Comparison of ENCODE assay signal across 8 cellular contexts in genomic region chr1:36306210-36306901, GRCh38. TPM values are rescaled to one million over a fixed set of nuclear protein-coding genes. Genes with fewer than 3 reads are reported as not detected.
DNase-seq lines count a peak whose midpoint lies in the region; ATAC-seq and TF ChIP-seq lines count a peak whose summit lies in the region.

Gene SH3D21 (plus strand): TSS chr1:36306368. CDS start chr1:36306421, 53 bp downstream.

- H3K4me3 Mint-ChIP-seq in MCF 10A (ENCODE audit: unreplicated experiment): peak within 1 kb of the TSS; percentile 72

- CTCF ChIA-PET in MCF 10A (lab: Yijun Ruan, JAX): interaction anchor here (0.5 to 2.2 kb wide), 18 partner anchors 12 to 129 kb away, joined by 3 to 18 read pairs (median 4); partner anchors contain the start of gene LSM10

- H3K27ac ChIP-seq in SK-N-MC: peak within 1 kb of the TSS; percentile 63; the same call in 1 of the 2 replicates

- POLR2A ChIA-PET in MCF 10A (lab: Yijun Ruan, JAX): interaction anchor here (0.6 to 3.0 kb wide), 20 partner anchors 8 to 387 kb away, joined by 3 to 18 read pairs (median 4); partner anchors contain the start of genes EVA1B, LSM10, THRAP3 and TRAPPC3

- peak within 1 kb of the TSS; percentile 83 for H3K4me3 ChIP-seq in SK-N-MC

- H3K27ac Mint-ChIP-seq in MCF 10A (ENCODE audit: low read depth, unreplicated experiment): peak within 1 kb of the TSS; percentile 49

- TF ChIP-seq CTCF in MCF 10A (IDR thresholded peaks at IDR 0.05; ENCODE audit: unreplicated experiment): peak; percentile 24

- BruUV-seq in MCF 10A (replicated peaks; lab: Mats Ljungman, UMichigan): no TSS peak

- peaks cover 25% of the 10 kb centered on the region for H3K36me3 ChIP-seq in SK-N-MC (ENCODE audit: insufficient read depth, low read length)

- peaks cover 68% of the 10 kb centered on the region for H3K36me3 Mint-ChIP-seq in MCF 10A (ENCODE audit: insufficient read depth, unreplicated experiment)

- intact Hi-C loops in MCF 10A (cut with micrococcal nuclease) (loop anchor here (2.0 kb wide), 1 partner anchor 114 kb away; no protein-coding TSS in a partner anchor), left colon (cut with DNase I, micrococcal nuclease) (no loop called here)

- H3K9me3 Mint-ChIP-seq in MCF 10A (ENCODE audit: unreplicated experiment): no peaks in the 10 kb centered on the region

- H3K9me3 ChIP-seq in SK-N-MC (ENCODE audit: low read depth, low read length): no peaks in the 10 kb centered on the region

- DNase-seq in DMS114 treated with DMSO at 0.1 percent for 48 hours (lab: John Stamatoyannopoulos, UW; ENCODE audit: unreplicated experiment): peak; percentile 47
- DNase-seq in SK-N-MC (ENCODE audit: low read depth, low spot score): no peak
- DNase-seq in MCF 10A (ENCODE audit: unreplicated experiment): peak; percentile 77
- DNase-seq in left colon: peak; percentile 83 to 84
- DNase-seq in stimulated activated naive CD4-positive, alpha-beta T cell treated with Interleukin-2 at 50 U/mL for 16 hours (lab: John Stamatoyannopoulos, UW): peak; percentile 54
- DNase-seq in putamen (ENCODE audit: low spot score): no peak

- ATAC-seq in GM19467 (IDR thresholded peaks at IDR 0.05; ENCODE audit: unreplicated experiment): peak; percentile 34
- peak; percentile 15 for ATAC-seq in HG03520 (IDR thresholded peaks at IDR 0.05; ENCODE audit: unreplicated experiment)
- ATAC-seq in left colon: peak; percentile 80

- peaks cover 6% of the 10 kb centered on the region for H3K4me1 Mint-ChIP-seq in MCF 10A (ENCODE audit: insufficient read depth, unreplicated experiment)

- no peak within 1 kb of the TSS for H3K9ac ChIP-seq in SK-N-MC (ENCODE audit: insufficient read length)

- H3K27me3 Mint-ChIP-seq in MCF 10A (ENCODE audit: insufficient read depth, unreplicated experiment): no peaks in the 10 kb centered on the region

RNA-seq across cellular contexts. Expression of gene SH3D21, which starts in this region (rescaled TPM):
- total RNA-seq in MCF 10A (2022) (3.2 and 3.3 TPM in 2 replicates), left colon (10 to 100 TPM; 14.6 to 30.6 TPM)

Comparison
In these comparisons a context has a peak if more than half of its experiments do, and no peak if none do; other contexts are left out.
1. DNase-seq: peak in DMS114 treated with DMSO at 0.1 percent for 48 hours (single experiment), MCF 10A (single experiment), left colon (2 of 2) and stimulated activated naive CD4-positive, alpha-beta T cell treated with Interleukin-2 at 50 U/mL for 16 hours (single experiment); none in SK-N-MC (single experiment) and putamen (single experiment).
2. ATAC-seq: peak in every context shown above with its lines; median percentile 80 in left colon; 34 in GM19467; 15 in HG03520.